In genomic region chr20:62859721-62860120, GRCh38 we compare ENCODE assay signal across 13 cellular contexts. TPM values are rescaled to one million over a fixed set of nuclear protein-coding genes. Genes with fewer than 3 reads are reported as not detected.
DNase-seq lines count a peak whose midpoint lies in the region; ATAC-seq and TF ChIP-seq lines count a peak whose summit lies in the region.
"Had no signal": no experiment of that assay in that cellular context is flagged by ENCODE, and none has a peak within 500 bp of the region (broad histone marks: within the 10 kb centered on the region; RNA-seq: fewer than 3 reads in every experiment).

No MANE protein-coding gene starts in this region.

- peaks cover 12% of the 10 kb centered on the region for H3K36me3 Mint-ChIP-seq in HFFc6 (ENCODE audit: low read depth)
- H3K36me3 Mint-ChIP-seq in activated naive CD8-positive, alpha-beta T cell treated with anti-CD3 and anti-CD28 coated beads for 36 hours: peaks cover 16% of the 10 kb centered on the region
- H3K36me3 Mint-ChIP-seq in mesothelial cell of epicardium: peaks cover 16% of the 10 kb centered on the region

- peak overlapping the region; percentile 86 for H3K4me3 Mint-ChIP-seq in HFFc6
- H3K4me3 Mint-ChIP-seq in activated naive CD8-positive, alpha-beta T cell treated with anti-CD3 and anti-CD28 coated beads for 36 hours: peak overlapping the region; percentile 74
- H3K4me3 Mint-ChIP-seq in mesothelial cell of epicardium: peak overlapping the region; percentile 67

- H3K4me1 Mint-ChIP-seq in HFFc6 (ENCODE audit: low read depth): peaks cover 25% of the 10 kb centered on the region
- peaks cover 23% of the 10 kb centered on the region for H3K4me1 Mint-ChIP-seq in activated naive CD8-positive, alpha-beta T cell treated with anti-CD3 and anti-CD28 coated beads for 36 hours
- H3K4me1 Mint-ChIP-seq in mesothelial cell of epicardium: peaks cover 25% of the 10 kb centered on the region

- no peak for DNase-seq in AG10803 (ENCODE audit: low read depth)
- no peak for DNase-seq in HFFc6
- no peak for DNase-seq in activated naive CD8-positive, alpha-beta T cell treated with anti-CD3 and anti-CD28 coated beads for 36 hours
- no peak for DNase-seq in mesothelial cell of epicardium (ENCODE audit: low spot score in 2 of 2, unreplicated experiment in 2 of 2)
- DNase-seq in amniotic stem cell (lab: John Stamatoyannopoulos, UW): no peak
- no peak for DNase-seq in NAMALWA (ENCODE audit: low spot score)
- no peak for DNase-seq in NCI-H1417 treated with DMSO at 0.1 percent for 48 hours (lab: John Stamatoyannopoulos, UW)
- DNase-seq: DMS153; lower lobe of right lung; NCI-H2227 treated with DMSO at 0.1 percent for 48 hours; stimulated activated CD4-positive, alpha-beta T cell treated with anti-CD3 and anti-CD28 coated beads, Interleukin-15, amount 100 ng/mL, for 24 hours; testis had no signal

- no peak for TF ChIP-seq CTCF in AG10803 (conservative IDR thresholded peaks at IDR 0.05; ENCODE audit: low read length)
- no peak for TF ChIP-seq CTCF in HFFc6 (IDR thresholded peaks at IDR 0.05)
- TF ChIP-seq CTCF in mesothelial cell of epicardium (IDR thresholded peaks at IDR 0.05; ENCODE audit: unreplicated experiment): no peak

- no peak overlapping the region for H3K27ac Mint-ChIP-seq in HFFc6
- no peak overlapping the region for H3K27ac Mint-ChIP-seq in activated naive CD8-positive, alpha-beta T cell treated with anti-CD3 and anti-CD28 coated beads for 36 hours
- H3K27ac Mint-ChIP-seq in mesothelial cell of epicardium: no peak overlapping the region

- H3K27me3 Mint-ChIP-seq in HFFc6 (ENCODE audit: insufficient read depth) (peaks cover 2% of the 10 kb centered on the region; the same call in 1 of the 2 replicates), mesothelial cell of epicardium (ENCODE audit: low read depth) (peaks cover 11% of the 10 kb centered on the region)
- H3K27me3 Mint-ChIP-seq in activated naive CD8-positive, alpha-beta T cell treated with anti-CD3 and anti-CD28 coated beads for 36 hours: no peaks in the 10 kb centered on the region

- no peak for ATAC-seq in GM21576 (IDR thresholded peaks at IDR 0.05; ENCODE audit: unreplicated experiment)
- ATAC-seq: lower lobe of right lung had no signal

- H3K9me3 Mint-ChIP-seq in HFFc6 (no peaks in the 10 kb centered on the region; the same call in 1 of the 2 replicates), mesothelial cell of epicardium (no peaks in the 10 kb centered on the region)
- peaks cover 3% of the 10 kb centered on the region for H3K9me3 Mint-ChIP-seq in activated naive CD8-positive, alpha-beta T cell treated with anti-CD3 and anti-CD28 coated beads for 36 hours

- H3K4me3 ChIP-seq in AG10803 (ENCODE audit: low read length): peak overlapping the region; percentile 57

RNA-seq across cellular contexts. Expression of gene TCFL5, which starts 1.9 kb away (rescaled TPM):
- total RNA-seq in HFFc6 (2021; fragmentation: NEBNext Ultra II Directional; extraction: Animal tissue kit (Norgen Biotek cat#: 25700)): 10 to 100 TPM; 19.9 to 25.2 (median 21.1) TPM
- 1 to 10 TPM; 5.4 to 5.8 TPM for total RNA-seq in activated naive CD8-positive, alpha-beta T cell treated with anti-CD3 and anti-CD28 coated beads for 36 hours
- total RNA-seq in mesothelial cell of epicardium: 12.0 to 12.6 TPM (median 12.2 TPM) in 3 replicates

RNA-seq across cellular contexts. Expression of gene COL9A3, which starts 42.9 kb away (rescaled TPM):
- total RNA-seq in HFFc6 (2021; fragmentation: NEBNext Ultra II Directional; extraction: Animal tissue kit (Norgen Biotek cat#: 25700)): under 1 TPM in 3 of 6 experiments, not detected in 3; 0.07 to 0.34 (median 0.09) TPM
- total RNA-seq in activated naive CD8-positive, alpha-beta T cell treated with anti-CD3 and anti-CD28 coated beads for 36 hours: 1 to 10 TPM in 1 of 2 experiments, under 1 TPM in 1; 0.35 to 1.0 TPM
- total RNA-seq in mesothelial cell of epicardium: 573 to 576 TPM (median 576 TPM) in 3 replicates

RNA-seq across cellular contexts. Expression of gene OGFR, which starts 55.1 kb away (rescaled TPM):
- total RNA-seq in HFFc6 (2021; fragmentation: NEBNext Ultra II Directional; extraction: Animal tissue kit (Norgen Biotek cat#: 25700)): 10 to 100 TPM; 37.8 to 42.2 (median 39.0) TPM
- 10 to 100 TPM; 66.1 to 69.9 TPM for total RNA-seq in activated naive CD8-positive, alpha-beta T cell treated with anti-CD3 and anti-CD28 coated beads for 36 hours
- total RNA-seq in mesothelial cell of epicardium: 56.2 to 58.4 TPM (median 56.5 TPM) in 3 replicates

Comparison
In these comparisons a context has a peak if more than half of its experiments do, and no peak if none do; other contexts are left out.
1. RNA of gene COL9A3, which starts 42.9 kb away (total RNA-seq): 573 to 576 TPM in mesothelial cell of epicardium; 0.35 to 1.0 TPM in activated naive CD8-positive, alpha-beta T cell treated with anti-CD3 and anti-CD28 coated beads for 36 hours and 0.07 to 0.34 TPM in HFFc6; every median in the first group is over 100 times any median in the second.
2. Peak in every context shown above with its lines, with median percentiles within 50 percentile points of each other: H3K4me3 Mint-ChIP-seq.